14 cellular contexts compared by ENCODE assay signal in genomic region chr3:73614385-73614784, GRCh38. TPM values are rescaled to one million over a fixed set of nuclear protein-coding genes. Genes with fewer than 3 reads are reported as not detected.
DNase-seq lines count a peak whose midpoint lies in the region; ATAC-seq and TF ChIP-seq lines count a peak whose summit lies in the region.
"Had no signal": no experiment of that assay in that cellular context is flagged by ENCODE, and none has a peak within 500 bp of the region (broad histone marks: within the 10 kb centered on the region; RNA-seq: fewer than 3 reads in every experiment).

No MANE protein-coding gene starts in this region.

- peak; percentile 12 for TF ChIP-seq CTCF in cardiac muscle cell (IDR thresholded peaks at IDR 0.05; ENCODE audit: low read depth, low read length)
- TF ChIP-seq CTCF in Calu3 (IDR thresholded peaks at IDR 0.05; ENCODE audit: unreplicated experiment), result no peak
- TF ChIP-seq CTCF in osteocyte (IDR thresholded peaks at IDR 0.05), result no peak

- H3K4me3 ChIP-seq in cardiac muscle cell (no peak overlapping the region), rectal smooth muscle tissue (ENCODE audit: low read length) (no peak overlapping the region)
- H3K4me3 ChIP-seq: Peyer's patch, thyroid gland had no signal

- H3K36me3 ChIP-seq in cardiac muscle cell (no peaks in the 10 kb centered on the region), rectal smooth muscle tissue (ENCODE audit: control insufficient read depth, insufficient read depth, low read length) (no peaks in the 10 kb centered on the region)
- H3K36me3 ChIP-seq: Peyer's patch, thyroid gland had no signal

- H3K9me3 ChIP-seq in cardiac muscle cell (ENCODE audit: low read depth), result no peaks in the 10 kb centered on the region
- H3K9me3 ChIP-seq: Peyer's patch, thyroid gland had no signal

- no peaks in the 10 kb centered on the region for H3K4me1 Mint-ChIP-seq in Calu3 (ENCODE audit: low read depth, unreplicated experiment)
- peaks cover 46% of the 10 kb centered on the region for H3K4me1 Mint-ChIP-seq in osteocyte (ENCODE audit: unreplicated experiment)

- no peak overlapping the region for H3K9ac ChIP-seq in rectal smooth muscle tissue (ENCODE audit: low read length)

- peak; percentile 62 for ATAC-seq in GM18867 (IDR thresholded peaks at IDR 0.05; ENCODE audit: unreplicated experiment)
- ATAC-seq in HG02884 (IDR thresholded peaks at IDR 0.05; ENCODE audit: unreplicated experiment), result no peak
- ATAC-seq: activated CD4-positive, CD25-positive, alpha-beta regulatory T cell treated with anti-CD3 and anti-CD28 coated beads, Interleukin-2, amount 50 U/mL, for 24 hours had no signal

- intact Hi-C loops in Calu3 (cut with micrococcal nuclease; ENCODE audit: unreplicated experiment), result no loop called here

- H3K36me3 Mint-ChIP-seq in Calu3 (ENCODE audit: insufficient read depth, unreplicated experiment) (no peaks in the 10 kb centered on the region), osteocyte (ENCODE audit: unreplicated experiment) (peaks cover 9% of the 10 kb centered on the region)

- CTCF ChIA-PET in Calu3 (lab: Charles Lee), result no interaction called here

- no TSS peak for BruUV-seq in Calu3 (replicated peaks; lab: Mats Ljungman, UMichigan)

- H3K4me3 Mint-ChIP-seq in Calu3 (ENCODE audit: low read depth, unreplicated experiment) (no peak overlapping the region), osteocyte (ENCODE audit: unreplicated experiment) (no peak overlapping the region)

- peak; percentile 91 for DNase-seq in amniotic epithelial cell (ENCODE audit: low read depth)
- DNase-seq in cardiac muscle cell (ENCODE audit: low read depth in 1 of 2, low spot score in 1 of 2), result peak in 1 of 2 donors; percentile 98
- no peak for DNase-seq in stimulated activated CD4-positive, alpha-beta T cell treated with anti-CD3 and anti-CD28 coated beads, Interleukin-2, amount 100 ng/mL, for 24 hours
- DNase-seq in Calu3, result no peak
- DNase-seq in osteocyte (ENCODE audit: extremely low spot score, unreplicated experiment), result no peak
- DNase-seq: activated naive CD4-positive, alpha-beta T cell; NCI-H1436 treated with DMSO at 0.1 percent for 48 hours; thyroid gland had no signal

- H3K27me3 Mint-ChIP-seq in Calu3 (ENCODE audit: unreplicated experiment) (no peaks in the 10 kb centered on the region), osteocyte (ENCODE audit: unreplicated experiment) (no peaks in the 10 kb centered on the region)

- H3K27me3 ChIP-seq in cardiac muscle cell (no peaks in the 10 kb centered on the region), rectal smooth muscle tissue (ENCODE audit: control insufficient read depth, insufficient read depth, low read length) (no peaks in the 10 kb centered on the region)
- H3K27me3 ChIP-seq: Peyer's patch, thyroid gland had no signal

- H3K27ac Mint-ChIP-seq in Calu3 (ENCODE audit: unreplicated experiment), result no peak overlapping the region
- H3K27ac Mint-ChIP-seq in osteocyte (ENCODE audit: unreplicated experiment), result no peak overlapping the region

- no peak overlapping the region for H3K27ac ChIP-seq in cardiac muscle cell
- H3K27ac ChIP-seq in rectal smooth muscle tissue (ENCODE audit: low read depth, low read length), result peak overlapping the region; percentile 38
- H3K27ac ChIP-seq: thyroid gland had no signal

- H3K4me1 ChIP-seq in cardiac muscle cell (ENCODE audit: low read depth), result peaks cover 31% of the 10 kb centered on the region
- peaks cover 59% of the 10 kb centered on the region for H3K4me1 ChIP-seq in rectal smooth muscle tissue (ENCODE audit: control insufficient read depth, insufficient read depth, low read length)
- H3K4me1 ChIP-seq: Peyer's patch, thyroid gland had no signal

- H3K9me3 Mint-ChIP-seq in Calu3 (ENCODE audit: low read depth, unreplicated experiment) (peaks cover 11% of the 10 kb centered on the region), osteocyte (ENCODE audit: unreplicated experiment) (no peaks in the 10 kb centered on the region)

RNA-seq across cellular contexts. Expression of gene PDZRN3, which starts 10.4 kb away (rescaled TPM):
- total RNA-seq in cardiac muscle cell, result 81.9 and 94.7 TPM in 2 replicates
- polyA plus RNA-seq in cardiac muscle cell, result 63.9 and 65.2 TPM in 2 replicates
- not detected in 2 replicates for total RNA-seq in Calu3 (2022)
- 34.1 and 35.1 TPM in 2 replicates for total RNA-seq in osteocyte
- total RNA-seq: endothelial cell of umbilical vein had no signal
- polyA plus RNA-seq: endothelial cell of umbilical vein had no signal

Comparison
In these comparisons a context has a peak if more than half of its experiments do, and no peak if none do; other contexts are left out.
1. RNA of gene PDZRN3, which starts 10.4 kb away (total RNA-seq): 81.9 to 94.7 TPM in cardiac muscle cell and 34.1 to 35.1 TPM in osteocyte; not detected in Calu3; every median in the first group is over 10 times any median in the second.